9 cellular contexts compared by ENCODE assay signal in genomic region chr4:24770111-24770584, GRCh38. TPM values are rescaled to one million over a fixed set of nuclear protein-coding genes. Genes with fewer than 3 reads are reported as not detected.
DNase-seq lines count a peak whose midpoint lies in the region; ATAC-seq and TF ChIP-seq lines count a peak whose summit lies in the region.
"Had no signal": no experiment of that assay in that cellular context is flagged by ENCODE, and none has a peak within 500 bp of the region (broad histone marks: within the 10 kb centered on the region; RNA-seq: fewer than 3 reads in every experiment).

No MANE protein-coding gene starts in this region.

- no peaks in the 10 kb centered on the region for H3K9me2 ChIP-seq in GM23248 (ENCODE audit: insufficient read depth)

- intact Hi-C loops in esophagus muscularis mucosa (cut with DNase I) (no loop called here), left cardiac atrium (cut with DNase I) (no loop called here)

- H3F3A ChIP-seq in GM23248 (ENCODE audit: insufficient read depth), result peaks cover 33% of the 10 kb centered on the region

- ATAC-seq in GM18499 (IDR thresholded peaks at IDR 0.05; ENCODE audit: insufficient read depth, unreplicated experiment), result peak; percentile 82
- ATAC-seq in left cardiac atrium, result no peak

- H3K79me2 ChIP-seq in GM23248 (ENCODE audit: insufficient read depth), result no peaks in the 10 kb centered on the region

- H3K36me3 ChIP-seq in GM23248 (ENCODE audit: low read depth) (no peaks in the 10 kb centered on the region), esophagus muscularis mucosa (no peaks in the 10 kb centered on the region), right atrium auricular region (no peaks in the 10 kb centered on the region)

- H3K9me3 ChIP-seq in GM23248 (ENCODE audit: low read depth) (no peaks in the 10 kb centered on the region), esophagus muscularis mucosa (no peaks in the 10 kb centered on the region), right atrium auricular region (no peaks in the 10 kb centered on the region)

- DNase-seq in GM23248 (peak; percentile 92), KBM-7 (peak; percentile 54), esophagus muscularis mucosa (ENCODE audit: extremely low spot score) (peak; percentile 78), NCI-H1092 (lab: John Stamatoyannopoulos, UW) (no peak), right atrium auricular region (ENCODE audit: low spot score) (no peak), left cardiac atrium (no peak), DMS114 treated with DMSO at 0.1 percent for 48 hours (lab: John Stamatoyannopoulos, UW; ENCODE audit: unreplicated experiment) (no peak)

- H2AFZ ChIP-seq in GM23248, result no peak overlapping the region

- H3K4me3 ChIP-seq in GM23248 (no peak overlapping the region), esophagus muscularis mucosa (no peak overlapping the region), right atrium auricular region (no peak overlapping the region)

- H3K27ac ChIP-seq in GM23248 (peak overlapping the region; percentile 75), esophagus muscularis mucosa (replicated peaks in 1 of 4) (no peak overlapping the region), right atrium auricular region (no peak overlapping the region)

- H4K20me1 ChIP-seq in GM23248 (ENCODE audit: insufficient read depth), result no peaks in the 10 kb centered on the region

- 0 to 4% methylated on average over 1 of the region's 1 CpG for WGBS in GM23248 (ENCODE audit: low coverage in 1 of 2, low lambda C conversion rate in 2 of 2, missing lambda C conversion rate in 2 of 2), 2 experiments
- WGBS in esophagus muscularis mucosa, result 64% methylated on average over 1 of the region's 1 CpG

- H3K4me1 ChIP-seq in GM23248 (ENCODE audit: insufficient read depth) (peaks cover 39% of the 10 kb centered on the region), esophagus muscularis mucosa (peaks cover 0 to 22% (median 21%) of the 10 kb centered on the region in 4 donors), right atrium auricular region (no peaks in the 10 kb centered on the region)

- no peak for TF ChIP-seq EP300 in esophagus muscularis mucosa (IDR thresholded peaks at IDR 0.05)

- in situ Hi-C loops in GM23248 (cut with MboI), result no loop called here
- in situ Hi-C loops in KBM-7 (cut with MboI; ENCODE audit: low pct_unique_long_range_greater_than_20kb, low sequenced_read_pairs), result no loop called here

- peak overlapping the region; percentile 42; the same call in 1 of the 2 replicates for H3K9ac ChIP-seq in GM23248

- H3K27me3 ChIP-seq in GM23248 (replicated peaks; ENCODE audit: insufficient read depth) (no peaks in the 10 kb centered on the region), esophagus muscularis mucosa (no peaks in the 10 kb centered on the region), right atrium auricular region (no peaks in the 10 kb centered on the region)

- peak overlapping the region; percentile 70 for H3K4me2 ChIP-seq in GM23248 (ENCODE audit: unreplicated experiment)

- TF ChIP-seq CTCF in esophagus muscularis mucosa (IDR thresholded peaks at IDR 0.05) (no peak), right atrium auricular region (IDR thresholded peaks at IDR 0.05) (no peak)

- no peak for TF ChIP-seq POLR2A in esophagus muscularis mucosa (IDR thresholded peaks at IDR 0.05; ENCODE audit: low read depth)

RNA-seq across cellular contexts. Expression of gene SOD3, which starts 25.2 kb away (rescaled TPM):
- 3.8 and 8.2 TPM in 2 replicates for total RNA-seq in GM23248 (2014; rRNA removed; shearing (Covaris generic))
- polyA plus RNA-seq in GM23248 (2016; fragmentation: Nextera tagmentation; extraction: Ambion mirVana), result 9.2 and 10.1 TPM in 2 replicates
- 1,000 to 10,000 TPM in 1 of 4 donors, 100 to 1,000 TPM in 3; 404 to 1,012 (median 570) TPM for total RNA-seq in esophagus muscularis mucosa
- 100 to 1,000 TPM in 1 of 2 donors, 10 to 100 TPM in 1; 94.9 to 300 TPM for total RNA-seq in right atrium auricular region
- total RNA-seq in left cardiac atrium, result 100 to 1,000 TPM in 1 of 2 donors, 10 to 100 TPM in 1; 69.4 to 120 TPM
- total RNA-seq: NCI-H460 had no signal

Comparison
In these comparisons a context has a peak if more than half of its experiments do, and no peak if none do; other contexts are left out.
1. DNase-seq: peak in GM23248 (single experiment), KBM-7 (single experiment) and esophagus muscularis mucosa (single experiment); none in NCI-H1092 (single experiment), right atrium auricular region (single experiment), left cardiac atrium (single experiment) and DMS114 treated with DMSO at 0.1 percent for 48 hours (single experiment).